Comparison of ENCODE assay signal across 1 cellular context in the genomic region with DNA sequence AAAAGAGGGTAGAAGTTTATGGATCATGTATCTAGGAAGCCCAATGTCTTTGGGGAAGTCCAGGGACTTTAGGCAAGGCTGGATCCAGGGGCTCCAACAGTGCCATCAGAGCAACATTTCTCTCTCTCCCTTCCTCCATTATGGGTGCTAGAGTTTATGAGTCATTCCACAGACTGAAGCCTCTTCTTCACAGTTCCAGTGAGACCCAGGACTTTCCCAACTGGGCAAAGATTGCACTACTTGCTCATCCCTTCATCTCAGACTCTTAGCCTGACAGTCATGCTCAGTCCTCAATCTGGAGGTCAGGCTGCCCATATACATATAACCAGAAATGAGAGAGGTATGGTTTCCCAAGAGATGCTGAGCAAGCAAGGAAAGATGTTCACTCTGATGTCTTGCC.
TF ChIP-seq lines count a peak whose summit lies in the region.

No MANE protein-coding gene starts in this region.

TF ChIP-seq in IMR-90, 13 proteins besides CTCF, POLR2A, EP300 and RAD21 (continued from another document):
- TF ChIP-seq, protein P1, sequence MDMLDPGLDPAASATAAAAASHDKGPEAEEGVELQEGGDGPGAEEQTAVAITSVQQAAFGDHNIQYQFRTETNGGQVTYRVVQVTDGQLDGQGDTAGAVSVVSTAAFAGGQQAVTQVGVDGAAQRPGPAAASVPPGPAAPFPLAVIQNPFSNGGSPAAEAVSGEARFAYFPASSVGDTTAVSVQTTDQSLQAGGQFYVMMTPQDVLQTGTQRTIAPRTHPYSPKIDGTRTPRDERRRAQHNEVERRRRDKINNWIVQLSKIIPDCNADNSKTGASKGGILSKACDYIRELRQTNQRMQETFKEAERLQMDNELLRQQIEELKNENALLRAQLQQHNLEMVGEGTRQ (IDR thresholded peaks at IDR 0.05; ENCODE audit: low read depth, low read length), result no peak
- TF ChIP-seq RFX5 (IDR thresholded peaks at IDR 0.05; ENCODE audit: low read depth, low read length) (no peak), NFE2L2 (IDR thresholded peaks at IDR 0.05; ENCODE audit: low read depth, low read length) (no peak), RCOR1 (IDR thresholded peaks at IDR 0.05; ENCODE audit: insufficient replicate concordance, low read length) (no peak), SMC3 (IDR thresholded peaks at IDR 0.05; ENCODE audit: low read depth, low read length) (no peak), MAFK (IDR thresholded peaks at IDR 0.05; ENCODE audit: low read depth, low read length) (no peak), CEBPB (IDR thresholded peaks at IDR 0.05; ENCODE audit: low read depth, low read length) (no peak), BHLHE40 (IDR thresholded peaks at IDR 0.05; ENCODE audit: low read depth, low read length) (no peak)
